In genomic region chr9:123174887-123175518, GRCh38 we compare ENCODE assay signal across 10 cellular contexts.
DNase-seq lines count a peak whose midpoint lies in the region; ATAC-seq and TF ChIP-seq lines count a peak whose summit lies in the region.
"Had no signal": no experiment of that assay in that cellular context is flagged by ENCODE, and none has a peak within 500 bp of the region (broad histone marks: within the 10 kb centered on the region; RNA-seq: fewer than 3 reads in every experiment).

No MANE protein-coding gene starts in this region.

- no peak for TF ChIP-seq POLR2A in gastroesophageal sphincter (IDR thresholded peaks at IDR 0.05)

- POLR2A ChIA-PET in GM10248 (lab: Yijun Ruan, JAX): no interaction called here

- peak overlapping the region; percentile 99 for H3K27ac ChIP-seq in OCI-LY1 (ENCODE audit: low read depth, low read length, poor library complexity, severe bottlenecking)
- no peak overlapping the region for H3K27ac ChIP-seq in gastroesophageal sphincter
- no peak overlapping the region for H3K27ac ChIP-seq in brain microvascular endothelial cell

- peak overlapping the region; percentile 26 for H3K4me3 ChIP-seq in OCI-LY1 (ENCODE audit: low read depth, low read length, poor library complexity, severe bottlenecking)
- H3K4me3 ChIP-seq in gastroesophageal sphincter: no peak overlapping the region
- no peak overlapping the region for H3K4me3 ChIP-seq in brain microvascular endothelial cell (ENCODE audit: low read depth, low read length)

- no peak for TF ChIP-seq EP300 in gastroesophageal sphincter (IDR thresholded peaks at IDR 0.05)

- H3K4me1 ChIP-seq in OCI-LY1 (ENCODE audit: insufficient read depth, low read length, severe bottlenecking) (peaks cover 100% of the 10 kb centered on the region), gastroesophageal sphincter (no peaks in the 10 kb centered on the region)

- in situ Hi-C loops in brain microvascular endothelial cell (cut with HindIII; ENCODE audit: low pct_ligation_motif_present, low sequenced_read_pairs): no loop called here

- H3K36me3 ChIP-seq in OCI-LY1 (ENCODE audit: insufficient read depth, low read length): peaks cover 54% of the 10 kb centered on the region; the same call in 1 of the 2 replicates
- no peaks in the 10 kb centered on the region for H3K36me3 ChIP-seq in gastroesophageal sphincter
- no peaks in the 10 kb centered on the region for H3K36me3 ChIP-seq in brain microvascular endothelial cell (replicated peaks)

- peaks cover 10% of the 10 kb centered on the region; the same call in 1 of the 2 replicates for H3F3A ChIP-seq in OCI-LY1 (ENCODE audit: insufficient read depth, low read length)

- peaks cover 19% of the 10 kb centered on the region; the same call in 1 of the 2 replicates for H3K79me2 ChIP-seq in OCI-LY1 (ENCODE audit: insufficient read depth, low read length)

- H3K4me2 ChIP-seq in OCI-LY1 (ENCODE audit: low read length): peak overlapping the region; percentile 72

- 90 to 91% methylated on average over 1 of the region's 1 CpG for WGBS in gastroesophageal sphincter (ENCODE audit: low coverage in 1 of 2), 2 donors

- H2AFZ ChIP-seq in OCI-LY1 (ENCODE audit: low read length): no peak overlapping the region

- H4K20me1 ChIP-seq in OCI-LY1 (ENCODE audit: insufficient read depth, low read length): no peaks in the 10 kb centered on the region

- H3K9ac ChIP-seq in OCI-LY1 (ENCODE audit: low read length): peak overlapping the region; percentile 59

- CTCF ChIA-PET in GM10248 (lab: Yijun Ruan, JAX): interaction anchor here (1.0 to 2.5 kb wide), 4 partner anchors 9 to 175 kb away, joined by 3 to 8 read pairs (median 5); no protein-coding TSS in a partner anchor

- H3K9me3 ChIP-seq in OCI-LY1 (ENCODE audit: low read length) (no peaks in the 10 kb centered on the region), gastroesophageal sphincter (no peaks in the 10 kb centered on the region)

- H3K27me3 ChIP-seq in OCI-LY1 (ENCODE audit: insufficient read depth, low read length) (no peaks in the 10 kb centered on the region), gastroesophageal sphincter (no peaks in the 10 kb centered on the region), brain microvascular endothelial cell (replicated peaks) (no peaks in the 10 kb centered on the region)

- H3K9me2 ChIP-seq in OCI-LY1 (ENCODE audit: low read depth, low read length): no peaks in the 10 kb centered on the region

- TF ChIP-seq CTCF in GM10248 (IDR thresholded peaks at IDR 0.05; ENCODE audit: control extremely low read depth, extremely low read depth, low read depth, missing control alignments): no peak
- TF ChIP-seq CTCF in OCI-LY1 (IDR thresholded peaks at IDR 0.05; ENCODE audit: low read length): no peak
- no peak for TF ChIP-seq CTCF in gastroesophageal sphincter (IDR thresholded peaks at IDR 0.05)
- TF ChIP-seq CTCF in brain microvascular endothelial cell (IDR thresholded peaks at IDR 0.05; ENCODE audit: low read depth, low read length, missing control alignments): no peak

- DNase-seq in GM10248 (ENCODE audit: extremely low spot score) (peak; percentile 58), anterior cingulate cortex (lab: John Stamatoyannopoulos, UW) (no peak), activated gamma-delta T cell (lab: John Stamatoyannopoulos, UW) (no peak), brain microvascular endothelial cell (no peak)
- DNase-seq: effector CD8-positive, alpha-beta T cell; stimulated activated CD4-positive, alpha-beta T cell treated with anti-CD3 and anti-CD28 coated beads, Interleukin-4, amount 100 ng/mL, for 1 hour had no signal

- ATAC-seq in GM21360 (IDR thresholded peaks at IDR 0.05; ENCODE audit: unreplicated experiment): peak; percentile 86
- ATAC-seq in HG03097 (IDR thresholded peaks at IDR 0.05; ENCODE audit: low FRiP score, unreplicated experiment): peak; percentile 77
- ATAC-seq in gastroesophageal sphincter: no peak
